In the genomic region with DNA sequence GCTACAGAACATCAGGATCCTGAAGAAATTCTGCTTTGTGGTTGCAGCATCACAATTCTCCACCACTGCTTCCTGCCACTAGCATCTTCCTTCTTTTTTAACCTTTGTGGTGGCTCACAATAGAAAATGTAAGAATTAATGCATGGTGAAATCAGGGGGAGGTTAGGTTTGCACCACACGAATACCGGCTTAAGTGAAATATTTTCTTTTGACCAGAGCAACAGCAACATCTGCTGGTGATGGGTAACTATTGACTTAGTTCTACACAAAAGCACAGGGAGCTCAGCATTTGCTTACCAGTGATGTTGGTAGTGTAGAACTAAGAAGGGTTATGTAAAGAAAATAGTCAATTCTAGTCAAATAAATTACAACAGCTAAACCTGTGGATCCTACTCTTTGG, we compare ENCODE assay signal across 9 cellular contexts.
DNase-seq lines count a peak whose midpoint lies in the region; ATAC-seq and TF ChIP-seq lines count a peak whose summit lies in the region.
"Had no signal": no experiment of that assay in that cellular context is flagged by ENCODE, and none has a peak within 500 bp of the region (broad histone marks: within the 10 kb centered on the region; RNA-seq: fewer than 3 reads in every experiment).

No MANE protein-coding gene starts in this region.

- no peaks in the 10 kb centered on the region for H3K9me3 ChIP-seq in tibial artery

- no peaks in the 10 kb centered on the region for H3K27me3 ChIP-seq in tibial artery

- DNase-seq in COLO668 (lab: John Stamatoyannopoulos, UW; ENCODE audit: unreplicated experiment) (peak; percentile 11), RPMI8226 (peak; percentile 27), germinal center (ENCODE audit: low spot score) (peak; percentile 17), tibial artery (no peak)
- DNase-seq in activated CD4-positive, CD25-positive, alpha-beta regulatory T cell treated with anti-CD3 and anti-CD28 coated beads, Interleukin-2, amount 50 U/mL, for 72 hours = no peak

- peak in 1 of 2 experiments; percentile 22 for TF ChIP-seq CTCF in tibial artery (IDR thresholded peaks at IDR 0.05)

- H3K27ac ChIP-seq in tibial artery = no peak overlapping the region

- intact Hi-C loops in tibial artery (cut with DNase I; ENCODE audit: low total_unique reads) = no loop called here

- no peak overlapping the region for H3K4me3 ChIP-seq in tibial artery
- H3K4me3 ChIP-seq: lung had no signal

- peaks cover 75 to 84% (median 80%) of the 10 kb centered on the region in 3 donors for H3K36me3 ChIP-seq in tibial artery

- ATAC-seq in GM18868 (IDR thresholded peaks at IDR 0.05; ENCODE audit: unreplicated experiment) (peak; percentile 79), HG03460 (IDR thresholded peaks at IDR 0.05; ENCODE audit: unreplicated experiment) (peak; percentile 58), HG03045 (IDR thresholded peaks at IDR 0.05; ENCODE audit: unreplicated experiment) (no peak)

- peaks cover 0 to 4% (median 0%) of the 10 kb centered on the region in 4 donors for H3K4me1 ChIP-seq in tibial artery

Comparison
In these comparisons a context has a peak if more than half of its experiments do, and no peak if none do; other contexts are left out.
1. DNase-seq: peak in COLO668 (single experiment), RPMI8226 (single experiment) and germinal center (single experiment); none in activated CD4-positive, CD25-positive, alpha-beta regulatory T cell treated with anti-CD3 and anti-CD28 coated beads, Interleukin-2, amount 50 U/mL, for 72 hours (single experiment) and tibial artery (0 of 2).